8 cellular contexts compared by ENCODE assay signal in the genomic region with DNA sequence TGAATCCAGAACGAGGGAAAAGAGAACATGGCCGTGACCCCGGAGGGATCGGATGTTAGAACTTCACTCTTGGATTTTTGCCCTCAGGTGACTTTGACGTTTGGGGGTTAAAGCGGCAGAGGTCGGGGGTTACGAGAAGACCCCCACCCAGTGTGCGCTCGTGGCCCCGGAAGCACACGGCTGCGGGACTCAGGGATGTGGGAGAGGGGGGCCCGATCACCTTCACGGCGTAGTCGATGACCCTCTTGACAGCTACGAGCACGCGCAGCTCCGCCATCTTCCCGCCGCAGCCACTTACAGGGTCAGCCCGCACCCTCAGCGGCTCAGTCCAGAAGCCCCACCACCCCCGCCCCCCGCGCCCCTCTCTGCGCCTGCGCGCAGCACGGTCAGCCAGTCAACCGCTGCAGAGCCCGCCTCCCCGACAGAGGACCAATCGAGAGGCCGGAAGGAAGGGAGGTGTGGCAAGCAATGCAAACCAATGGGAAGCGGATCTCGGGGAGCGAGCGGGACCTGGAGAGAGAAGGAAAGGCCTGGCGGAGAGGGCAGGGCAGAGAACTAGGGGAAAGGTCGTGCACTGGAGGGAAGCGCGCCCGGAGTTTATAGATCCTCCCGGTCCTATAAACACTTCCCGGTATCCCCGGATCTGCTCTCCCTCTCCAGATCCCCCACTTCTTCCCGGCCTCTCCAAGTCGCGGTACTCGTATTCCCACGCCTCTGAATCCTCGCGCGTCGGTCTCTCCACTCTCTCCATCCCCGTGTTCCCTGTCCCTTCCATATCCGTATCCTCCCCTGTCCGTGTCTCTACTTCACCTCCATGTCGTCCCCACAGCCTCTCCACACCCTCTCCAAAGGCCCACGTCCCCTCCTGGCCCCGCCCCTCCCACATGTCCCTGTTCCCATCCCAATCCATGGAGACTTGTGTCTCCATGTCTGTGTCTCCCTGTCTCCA. TPM values are rescaled to one million over a fixed set of nuclear protein-coding genes. Genes with fewer than 3 reads are reported as not detected.
DNase-seq lines count a peak whose midpoint lies in the region; ATAC-seq and TF ChIP-seq lines count a peak whose summit lies in the region.

Gene ETFB, minus strand, starts transcription at position 339 of the 949 bp plus-strand sequence. Its CDS starts 62 bp downstream, at position 277.

- DNase-seq in COR-L47 (lab: John Stamatoyannopoulos, UW) = peak; percentile 18
- peak; percentile 94 for DNase-seq in KG1 (lab: John Stamatoyannopoulos, UW)
- peak; percentile 93 for DNase-seq in activated naive CD4-positive, alpha-beta T cell treated with anti-CD3 and anti-CD28 coated beads, Interleukin-2, amount 50 U/mL, for 16 hours
- peak; percentile 95 for DNase-seq in germinal center (ENCODE audit: low spot score)
- peak; percentile 92 for DNase-seq in non-pigmented ciliary epithelial cell (ENCODE audit: low read depth)

- ATAC-seq in GM21515 (IDR thresholded peaks at IDR 0.05; ENCODE audit: unreplicated experiment) (peak; percentile 41), SK-N-SH treated with all-trans-retinoic acid at 6 μM for 48 hours (peak; percentile 85)

- no peak for TF ChIP-seq CTCF in subcutaneous adipose tissue (IDR thresholded peaks at IDR 0.05; ENCODE audit: low read depth)

TF ChIP-seq in SK-N-SH treated with all-trans-retinoic acid at 6 μM for 48 hours, 23 proteins besides CTCF, POLR2A, EP300 and RAD21:
- TF ChIP-seq PPARA (CRISPR knock-in tag; IDR thresholded peaks at IDR 0.05; ENCODE audit: borderline replicate concordance) = 0 out of 2 replicates have a peak, but pooled peaks have one; percentile 47
- TF ChIP-seq, protein P1, sequence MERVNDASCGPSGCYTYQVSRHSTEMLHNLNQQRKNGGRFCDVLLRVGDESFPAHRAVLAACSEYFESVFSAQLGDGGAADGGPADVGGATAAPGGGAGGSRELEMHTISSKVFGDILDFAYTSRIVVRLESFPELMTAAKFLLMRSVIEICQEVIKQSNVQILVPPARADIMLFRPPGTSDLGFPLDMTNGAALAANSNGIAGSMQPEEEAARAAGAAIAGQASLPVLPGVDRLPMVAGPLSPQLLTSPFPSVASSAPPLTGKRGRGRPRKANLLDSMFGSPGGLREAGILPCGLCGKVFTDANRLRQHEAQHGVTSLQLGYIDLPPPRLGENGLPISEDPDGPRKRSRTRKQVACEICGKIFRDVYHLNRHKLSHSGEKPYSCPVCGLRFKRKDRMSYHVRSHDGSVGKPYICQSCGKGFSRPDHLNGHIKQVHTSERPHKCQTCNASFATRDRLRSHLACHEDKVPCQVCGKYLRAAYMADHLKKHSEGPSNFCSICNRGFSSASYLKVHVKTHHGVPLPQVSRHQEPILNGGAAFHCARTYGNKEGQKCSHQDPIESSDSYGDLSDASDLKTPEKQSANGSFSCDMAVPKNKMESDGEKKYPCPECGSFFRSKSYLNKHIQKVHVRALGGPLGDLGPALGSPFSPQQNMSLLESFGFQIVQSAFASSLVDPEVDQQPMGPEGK (CRISPR knock-in tag; IDR thresholded peaks at IDR 0.05; ENCODE audit: borderline replicate concordance) = no peak

RNA-seq across cellular contexts. Expression of gene ETFB, which starts in this region (rescaled TPM):
- total RNA-seq in subcutaneous adipose tissue = 100 to 1,000 TPM; 116 to 444 (median 155) TPM

Comparison
In these comparisons a context has a peak if more than half of its experiments do, and no peak if none do; other contexts are left out.
1. Peak in every context shown above with its lines: DNase-seq and ATAC-seq.
2. DNase-seq: peak in every context shown above with its lines; median percentile 95 in germinal center; 94 in KG1; 93 in activated naive CD4-positive, alpha-beta T cell treated with anti-CD3 and anti-CD28 coated beads, Interleukin-2, amount 50 U/mL, for 16 hours; 92 in non-pigmented ciliary epithelial cell; 18 in COR-L47.